ENCODE assay signal across 1 cellular context in genomic region chr5:149790276-149790675, GRCh38.
A peak's percentile ranks its signal among the peaks of the same experiment; 100 is the strongest.
TF ChIP-seq lines count a peak whose summit lies in the region.

No MANE protein-coding gene starts in this region.

TF ChIP-seq in K562, 482 proteins besides CTCF, POLR2A, EP300 and RAD21 (continued from another document):
- TF ChIP-seq ZNF407 (IDR thresholded peaks at IDR 0.05; ENCODE audit: low read depth) (no peak), ZNF263 (CRISPR knock-in tag; IDR thresholded peaks at IDR 0.05; ENCODE audit: borderline replicate concordance) (no peak), EP400 (IDR thresholded peaks at IDR 0.05) (no peak), ILK (tag; IDR thresholded peaks at IDR 0.05; ENCODE audit: borderline replicate concordance, low read depth) (no peak), IFI16 (CRISPR knock-in tag; IDR thresholded peaks at IDR 0.05) (no peak), KLF16 (IDR thresholded peaks at IDR 0.05) (peak; percentile 63; the same call in 1 of the 2 replicates), XRCC3 (IDR thresholded peaks at IDR 0.05) (no peak), POLR2AphosphoS5 (IDR thresholded peaks at IDR 0.05; ENCODE audit: control insufficient read depth, insufficient read depth, low read depth, low read length) (no peak), SMC3 (conservative IDR thresholded peaks at IDR 0.05; ENCODE audit: insufficient read depth, low read depth, low read length) (no peak), NR4A1 (CRISPR knock-in tag; IDR thresholded peaks at IDR 0.05) (no peak), NR4A1 (tag; IDR thresholded peaks at IDR 0.05) (no peak), RFX5 (IDR thresholded peaks at IDR 0.05; ENCODE audit: low read depth, low read length) (no peak), SP2 (IDR thresholded peaks at IDR 0.05; ENCODE audit: extremely low read depth, low read depth, low read length, poor library complexity, severe bottlenecking) (no peak)
